ENCODE assay signal across 8 cellular contexts in the genomic region with DNA sequence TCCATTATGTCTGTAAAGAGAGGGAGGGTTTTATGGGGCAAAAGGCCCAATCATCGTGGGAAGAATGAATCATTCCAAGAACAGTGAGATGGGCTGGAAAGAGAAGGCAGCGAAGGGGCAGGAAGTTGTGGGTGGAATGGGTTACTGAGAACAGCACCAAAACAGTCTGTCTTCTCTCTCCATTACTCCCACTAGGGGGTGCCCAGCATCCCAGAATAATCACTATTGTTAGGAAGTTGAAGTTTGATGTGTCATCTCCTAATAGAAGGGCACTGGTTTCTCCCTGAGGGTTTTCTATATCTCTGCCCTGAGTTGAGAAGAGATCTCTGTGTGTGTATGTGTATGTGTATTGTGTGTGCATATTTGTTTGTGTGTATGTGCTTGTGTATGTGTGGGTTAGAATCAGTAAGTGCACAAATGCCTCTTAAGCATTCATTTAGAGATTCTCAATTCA.
DNase-seq lines count a peak whose midpoint lies in the region; ATAC-seq, FAIRE-seq and TF ChIP-seq lines count a peak whose summit lies in the region.

No MANE protein-coding gene starts in this region.

- RAD21 ChIA-PET in GM12878 (lab: Charles Lee; ENCODE audit: unreplicated experiment): no interaction called here

- POLR2A ChIA-PET in GM12878 (lab: Charles Lee): no interaction called here

- H3K27ac ChIP-seq in RWPE2 (ENCODE audit: poor library complexity, severe bottlenecking): peak overlapping the region; percentile 21
- no peak overlapping the region for H3K27ac ChIP-seq in GM12878 (ENCODE audit: control insufficient read depth, insufficient read depth)

- peak; percentile 89 for FAIRE-seq in GM12878 (lab: Jason Lieb, UNC)

- no peak overlapping the region for H3K4me2 ChIP-seq in GM12878 (ENCODE audit: control insufficient read depth, insufficient read depth)

- H3K4me3 ChIP-seq in RWPE2 (ENCODE audit: severe bottlenecking) (no peak overlapping the region), GM12878 (no peak overlapping the region), kidney epithelial cell (ENCODE audit: low read depth, low read length) (no peak overlapping the region)

- TF ChIP-seq POLR2A in GM12878 (IDR thresholded peaks at IDR 0.05; ENCODE audit: low read depth, low read length): no peak

- H3K79me2 ChIP-seq in GM12878 (ENCODE audit: control insufficient read depth, insufficient read depth, low read length): no peaks in the 10 kb centered on the region

- TF ChIP-seq CTCF in RWPE2 (IDR thresholded peaks at IDR 0.05; ENCODE audit: poor library complexity, severe bottlenecking): peak; percentile 86
- TF ChIP-seq CTCF in GM12878 (IDR thresholded peaks at IDR 0.05 in 2 of 3, conservative IDR thresholded peaks at IDR 0.05 in 1 of 3; ENCODE audit: control insufficient read depth in 2 of 3, extremely low read depth in 1 of 3, insufficient read depth in 1 of 3, low read depth in 3 of 3, low read length in 3 of 3): peak; percentile 35 to 49 (median 35); a peak in 4 of 6 replicates
- TF ChIP-seq CTCF in kidney epithelial cell (IDR thresholded peaks at IDR 0.05; ENCODE audit: insufficient read depth, low read length, poor library complexity, severe bottlenecking): peak; percentile 60

- SMC1A ChIA-PET in GM12878 (lab: Charles Lee; ENCODE audit: uncharacterized antibody, unreplicated experiment): no interaction called here

- TF ChIP-seq RAD21 in GM12878 (IDR thresholded peaks at IDR 0.05; ENCODE audit: insufficient read depth, low read depth, low read length): peak; percentile 53

- no peak overlapping the region for H3K9ac ChIP-seq in GM12878 (ENCODE audit: control insufficient read depth, insufficient read depth, low read length)

- peak; percentile 98 for DNase-seq in EL
- DNase-seq in RWPE2 (ENCODE audit: low spot score): peak; percentile 67
- peak; percentile 51 for DNase-seq in GM12878 (ENCODE audit: low read depth, low spot score)
- DNase-seq in kidney epithelial cell (ENCODE audit: low read depth): peak; percentile 92
- peak; percentile 60 for DNase-seq in stimulated activated CD4-positive, alpha-beta T cell treated with anti-CD3 and anti-CD28 coated beads, Interleukin-4, amount 100 ng/mL, for 1 hour
- no peak for DNase-seq in NCI-H1048 (lab: John Stamatoyannopoulos, UW)

- no peaks in the 10 kb centered on the region for H3K36me3 ChIP-seq in RWPE2 (ENCODE audit: low read depth)
- H3K36me3 ChIP-seq in GM12878 (ENCODE audit: control insufficient read depth in 2 of 2, insufficient read depth in 2 of 2, low read length in 1 of 2): no peaks in the 10 kb centered on the region
- H3K36me3 ChIP-seq in kidney epithelial cell (ENCODE audit: control insufficient read depth, insufficient read depth, low read length): no peaks in the 10 kb centered on the region

- intact Hi-C loops in GM12878 (cut with micrococcal nuclease; ENCODE audit: unreplicated experiment): loop anchor here (2.0 kb wide), 1 partner anchor 217 kb away; no protein-coding TSS in a partner anchor

- in situ Hi-C loops in GM12878 (cut with MboI): no loop called here

- H3K4me1 ChIP-seq in RWPE2 (ENCODE audit: insufficient read depth, poor library complexity, severe bottlenecking): peaks cover 10% of the 10 kb centered on the region
- H3K4me1 ChIP-seq in GM12878 (ENCODE audit: control insufficient read depth, insufficient read depth, low read length): peaks cover 16% of the 10 kb centered on the region

- ATAC-seq in GM19463 (IDR thresholded peaks at IDR 0.05; ENCODE audit: unreplicated experiment): peak; percentile 93
- peak; percentile 68 for ATAC-seq in HG03521 (IDR thresholded peaks at IDR 0.05; ENCODE audit: unreplicated experiment)
- ATAC-seq in RWPE2 (ENCODE audit: low read depth): peak; percentile 95
- peak; percentile 64 for ATAC-seq in GM12878

- H2AFZ ChIP-seq in GM12878 (ENCODE audit: control insufficient read depth, low read depth, low read length): no peak overlapping the region

- no peak for TF ChIP-seq EP300 in GM12878 (IDR thresholded peaks at IDR 0.05; ENCODE audit: borderline replicate concordance in 1 of 2, control insufficient read depth in 1 of 2, low read depth in 2 of 2, low read length in 2 of 2)

- WGBS in GM12878 (ENCODE audit: insufficient coverage, insufficient replicate concordance, low lambda C conversion rate, missing lambda C conversion rate): 0% methylated on average over 2 of the region's 2 CpGs

- CTCF ChIA-PET in GM12878 (lab: Yijun Ruan, JAX): interaction anchor here (0.9 kb wide), 1 partner anchor 215 kb away, joined by 3 read pairs; no protein-coding TSS in a partner anchor

- BruUV-seq in GM12878 (replicated peaks; lab: Mats Ljungman, UMichigan): no TSS peak

- H3K27me3 ChIP-seq in RWPE2 (ENCODE audit: insufficient read depth, poor library complexity, severe bottlenecking) (no peaks in the 10 kb centered on the region), GM12878 (replicated peaks in 1 of 2; ENCODE audit: control insufficient read depth in 2 of 2, insufficient read depth in 2 of 2, low read length in 1 of 2) (no peaks in the 10 kb centered on the region; a peak in 1 of 4 replicates), kidney epithelial cell (ENCODE audit: control insufficient read depth, insufficient read depth, low read length) (no peaks in the 10 kb centered on the region)

- H4K20me1 ChIP-seq in GM12878 (ENCODE audit: control insufficient read depth, insufficient read depth): no peaks in the 10 kb centered on the region

- H3K9me3 ChIP-seq in RWPE2 (ENCODE audit: severe bottlenecking) (no peaks in the 10 kb centered on the region), GM12878 (replicated peaks; ENCODE audit: control insufficient read depth, insufficient read depth, low read length) (no peaks in the 10 kb centered on the region)

TF ChIP-seq in GM12878, 131 proteins besides CTCF, POLR2A, EP300 and RAD21 (continues in another document):
- no peak for TF ChIP-seq BHLHE40 (IDR thresholded peaks at IDR 0.05; ENCODE audit: borderline replicate concordance in 1 of 2, low read depth in 2 of 2, low read length in 1 of 2)
- no peak for TF ChIP-seq SMAD1 (IDR thresholded peaks at IDR 0.05; ENCODE audit: low read depth, partially characterized antibody)
- TF ChIP-seq NRF1 (conservative IDR thresholded peaks at IDR 0.05; ENCODE audit: low read depth, low read length): no peak
- no peak for TF ChIP-seq SRF (IDR thresholded peaks at IDR 0.05; ENCODE audit: low read depth in 2 of 2, low read length in 2 of 2)
- TF ChIP-seq, protein P1, sequence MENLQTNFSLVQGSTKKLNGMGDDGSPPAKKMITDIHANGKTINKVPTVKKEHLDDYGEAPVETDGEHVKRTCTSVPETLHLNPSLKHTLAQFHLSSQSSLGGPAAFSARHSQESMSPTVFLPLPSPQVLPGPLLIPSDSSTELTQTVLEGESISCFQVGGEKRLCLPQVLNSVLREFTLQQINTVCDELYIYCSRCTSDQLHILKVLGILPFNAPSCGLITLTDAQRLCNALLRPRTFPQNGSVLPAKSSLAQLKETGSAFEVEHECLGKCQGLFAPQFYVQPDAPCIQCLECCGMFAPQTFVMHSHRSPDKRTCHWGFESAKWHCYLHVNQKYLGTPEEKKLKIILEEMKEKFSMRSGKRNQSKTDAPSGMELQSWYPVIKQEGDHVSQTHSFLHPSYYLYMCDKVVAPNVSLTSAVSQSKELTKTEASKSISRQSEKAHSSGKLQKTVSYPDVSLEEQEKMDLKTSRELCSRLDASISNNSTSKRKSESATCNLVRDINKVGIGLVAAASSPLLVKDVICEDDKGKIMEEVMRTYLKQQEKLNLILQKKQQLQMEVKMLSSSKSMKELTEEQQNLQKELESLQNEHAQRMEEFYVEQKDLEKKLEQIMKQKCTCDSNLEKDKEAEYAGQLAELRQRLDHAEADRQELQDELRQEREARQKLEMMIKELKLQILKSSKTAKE (IDR thresholded peaks at IDR 0.05; ENCODE audit: low read depth, poor library complexity, severe bottlenecking): peak; percentile 20
- TF ChIP-seq BRCA1 (IDR thresholded peaks at IDR 0.05; ENCODE audit: low read depth, low read length): no peak
- peak; percentile 79; the same call in 1 of the 2 replicates for TF ChIP-seq BCL11A (IDR thresholded peaks at IDR 0.05; ENCODE audit: low read depth, low read length)
- no peak for TF ChIP-seq CBFB (IDR thresholded peaks at IDR 0.05; ENCODE audit: low read depth)
- TF ChIP-seq ZZZ3 (IDR thresholded peaks at IDR 0.05; ENCODE audit: control insufficient read depth, insufficient read length, low read depth): no peak
- TF ChIP-seq SIN3A (IDR thresholded peaks at IDR 0.05; ENCODE audit: low read depth, low read length): no peak
- TF ChIP-seq, protein P2, sequence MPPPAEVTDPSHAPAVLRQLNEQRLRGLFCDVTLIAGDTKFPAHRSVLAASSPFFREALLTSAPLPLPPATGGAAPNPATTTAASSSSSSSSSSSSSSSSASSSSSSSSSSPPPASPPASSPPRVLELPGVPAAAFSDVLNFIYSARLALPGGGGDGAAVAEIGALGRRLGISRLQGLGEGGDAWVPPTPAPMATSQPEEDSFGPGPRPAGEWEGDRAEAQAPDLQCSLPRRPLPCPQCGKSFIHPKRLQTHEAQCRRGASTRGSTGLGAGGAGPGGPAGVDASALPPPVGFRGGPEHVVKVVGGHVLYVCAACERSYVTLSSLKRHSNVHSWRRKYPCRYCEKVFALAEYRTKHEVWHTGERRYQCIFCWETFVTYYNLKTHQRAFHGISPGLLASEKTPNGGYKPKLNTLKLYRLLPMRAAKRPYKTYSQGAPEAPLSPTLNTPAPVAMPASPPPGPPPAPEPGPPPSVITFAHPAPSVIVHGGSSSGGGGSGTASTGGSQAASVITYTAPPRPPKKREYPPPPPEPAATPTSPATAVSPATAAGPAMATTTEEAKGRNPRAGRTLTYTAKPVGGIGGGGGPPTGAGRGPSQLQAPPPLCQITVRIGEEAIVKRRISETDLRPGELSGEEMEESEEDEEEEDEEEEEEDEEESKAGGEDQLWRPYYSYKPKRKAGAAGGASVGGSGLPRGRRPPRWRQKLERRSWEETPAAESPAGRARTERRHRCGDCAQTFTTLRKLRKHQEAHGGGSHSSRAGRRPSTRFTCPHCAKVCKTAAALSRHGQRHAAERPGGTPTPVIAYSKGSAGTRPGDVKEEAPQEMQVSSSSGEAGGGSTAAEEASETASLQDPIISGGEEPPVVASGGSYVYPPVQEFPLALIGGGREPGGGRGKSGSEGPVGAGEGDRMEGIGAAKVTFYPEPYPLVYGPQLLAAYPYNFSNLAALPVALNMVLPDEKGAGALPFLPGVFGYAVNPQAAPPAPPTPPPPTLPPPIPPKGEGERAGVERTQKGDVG (CRISPR knock-in tag; IDR thresholded peaks at IDR 0.05): no peak
- TF ChIP-seq NFXL1 (IDR thresholded peaks at IDR 0.05; ENCODE audit: borderline replicate concordance): no peak
- no peak for TF ChIP-seq SUPT20H (IDR thresholded peaks at IDR 0.05; ENCODE audit: borderline replicate concordance, control insufficient read depth, low read depth, low read length)
- no peak for TF ChIP-seq RELA (IDR thresholded peaks at IDR 0.05; ENCODE audit: borderline replicate concordance, partially characterized antibody)

Comparison
In these comparisons a context has a peak if more than half of its experiments do, and no peak if none do; other contexts are left out.
1. CTCF ChIP-seq: peak in every context shown above with its lines; median percentile 86 in RWPE2; 60 in kidney epithelial cell; 35 in GM12878.